ENCODE assay signal across 3 cellular contexts in the genomic region with DNA sequence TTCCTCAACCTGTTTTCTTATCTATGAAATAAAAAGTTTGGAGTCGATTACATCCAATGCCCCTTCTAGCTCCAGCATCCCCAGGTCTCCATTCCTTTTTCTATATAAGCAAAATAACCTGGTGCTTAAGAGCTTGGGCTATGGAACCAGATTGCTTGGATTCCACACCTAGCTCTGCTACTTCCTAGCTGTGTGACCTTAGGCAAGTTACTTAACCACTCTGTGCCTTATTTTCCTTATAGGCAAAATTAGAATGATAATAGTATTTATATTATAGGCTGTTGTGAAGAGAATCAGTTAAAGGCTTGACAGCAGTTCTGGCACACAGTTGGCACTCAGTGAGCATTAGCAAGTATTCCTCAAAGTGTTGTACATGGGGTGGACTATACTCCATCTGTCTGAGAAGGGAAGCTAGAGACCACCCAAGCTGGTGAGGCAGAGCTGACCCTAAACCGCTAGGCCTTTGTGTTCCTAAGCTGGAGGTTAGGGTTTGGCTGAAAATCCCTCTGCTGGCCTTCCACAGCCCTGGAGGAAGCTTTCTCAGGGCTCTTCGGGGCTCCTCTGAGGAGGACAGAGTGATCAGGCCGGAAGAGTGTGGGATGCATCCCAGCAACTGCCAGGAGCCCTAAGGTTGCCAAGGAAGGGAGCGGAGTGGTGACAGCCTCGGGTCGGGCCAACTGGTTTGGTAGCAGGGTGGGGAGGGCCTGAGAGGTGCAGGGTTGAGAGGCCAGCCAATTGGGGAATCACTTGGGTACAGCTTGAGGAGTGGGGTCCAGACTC.
A peak's percentile ranks its signal among the peaks of the same experiment; 100 is the strongest.
TF ChIP-seq lines count a peak whose summit lies in the region.

No MANE protein-coding gene starts in this region.

TF ChIP-seq in A549, 52 proteins besides CTCF, POLR2A, EP300 and RAD21:
- TF ChIP-seq, protein P1, sequence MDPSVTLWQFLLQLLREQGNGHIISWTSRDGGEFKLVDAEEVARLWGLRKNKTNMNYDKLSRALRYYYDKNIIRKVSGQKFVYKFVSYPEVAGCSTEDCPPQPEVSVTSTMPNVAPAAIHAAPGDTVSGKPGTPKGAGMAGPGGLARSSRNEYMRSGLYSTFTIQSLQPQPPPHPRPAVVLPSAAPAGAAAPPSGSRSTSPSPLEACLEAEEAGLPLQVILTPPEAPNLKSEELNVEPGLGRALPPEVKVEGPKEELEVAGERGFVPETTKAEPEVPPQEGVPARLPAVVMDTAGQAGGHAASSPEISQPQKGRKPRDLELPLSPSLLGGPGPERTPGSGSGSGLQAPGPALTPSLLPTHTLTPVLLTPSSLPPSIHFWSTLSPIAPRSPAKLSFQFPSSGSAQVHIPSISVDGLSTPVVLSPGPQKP (IDR thresholded peaks at IDR 0.05; ENCODE audit: low read depth, low read length), result no peak
- TF ChIP-seq, protein P2, sequence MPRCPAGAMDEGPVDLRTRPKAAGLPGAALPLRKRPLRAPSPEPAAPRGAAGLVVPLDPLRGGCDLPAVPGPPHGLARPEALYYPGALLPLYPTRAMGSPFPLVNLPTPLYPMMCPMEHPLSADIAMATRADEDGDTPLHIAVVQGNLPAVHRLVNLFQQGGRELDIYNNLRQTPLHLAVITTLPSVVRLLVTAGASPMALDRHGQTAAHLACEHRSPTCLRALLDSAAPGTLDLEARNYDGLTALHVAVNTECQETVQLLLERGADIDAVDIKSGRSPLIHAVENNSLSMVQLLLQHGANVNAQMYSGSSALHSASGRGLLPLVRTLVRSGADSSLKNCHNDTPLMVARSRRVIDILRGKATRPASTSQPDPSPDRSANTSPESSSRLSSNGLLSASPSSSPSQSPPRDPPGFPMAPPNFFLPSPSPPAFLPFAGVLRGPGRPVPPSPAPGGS (IDR thresholded peaks at IDR 0.05), result no peak
- no peak for TF ChIP-seq ZC3H11A (IDR thresholded peaks at IDR 0.05)
- no peak for TF ChIP-seq USF2 (IDR thresholded peaks at IDR 0.05)
- TF ChIP-seq PHF8 (IDR thresholded peaks at IDR 0.05; ENCODE audit: borderline replicate concordance, low read depth), result no peak
- TF ChIP-seq EHMT2 (IDR thresholded peaks at IDR 0.05; ENCODE audit: low read depth), result no peak
- TF ChIP-seq ZFP36 (IDR thresholded peaks at IDR 0.05; ENCODE audit: borderline replicate concordance, partially characterized antibody), result peak; percentile 53
- no peak for TF ChIP-seq HEYL (CRISPR knock-in tag; IDR thresholded peaks at IDR 0.05)

TF ChIP-seq in HEK293, 187 proteins besides CTCF, POLR2A, EP300 and RAD21:
- no peak for TF ChIP-seq ZNF138 (tag by site-specific recombination; IDR thresholded peaks at IDR 0.05; ENCODE audit: borderline replicate concordance)
- peak; percentile 72 for TF ChIP-seq ZNF768 (tag by site-specific recombination; IDR thresholded peaks at IDR 0.05)

TF ChIP-seq in H1, 55 proteins besides CTCF, POLR2A, EP300 and RAD21:
- TF ChIP-seq CREB1 (IDR thresholded peaks at IDR 0.05) (no peak), KDM1A (IDR thresholded peaks at IDR 0.05; ENCODE audit: borderline replicate concordance, low read length) (peak; percentile 70; the same call in 1 of the 2 replicates)
